ENCODE assay signal across 8 cellular contexts in the genomic region with DNA sequence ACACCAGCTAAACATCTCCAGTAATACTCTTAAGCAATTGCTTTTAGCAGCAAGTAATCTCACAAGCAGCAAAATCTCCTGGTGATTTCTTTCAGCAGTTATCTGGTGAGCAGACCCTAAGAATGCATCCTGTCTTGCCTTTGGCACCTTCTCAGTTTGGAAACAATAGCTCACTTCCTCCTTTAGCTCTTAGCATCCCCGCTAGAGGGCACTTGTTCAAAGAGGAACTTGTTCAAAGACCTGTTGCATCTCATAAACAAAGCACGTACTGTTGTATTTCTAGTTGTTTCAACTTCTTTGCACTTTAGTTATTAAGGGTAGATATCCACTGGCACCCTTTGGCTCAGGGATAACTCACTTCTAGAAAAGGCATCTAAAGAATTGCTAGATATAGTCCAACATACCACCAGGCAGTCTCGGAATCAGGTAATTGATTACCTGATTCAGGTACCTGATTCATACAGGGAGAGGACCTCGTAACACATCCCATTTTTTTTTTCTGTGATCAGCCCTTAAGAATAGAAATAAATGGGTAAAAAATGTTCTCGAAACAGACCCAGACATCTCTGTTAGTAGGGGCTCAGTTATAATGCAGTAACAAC.
DNase-seq lines count a peak whose midpoint lies in the region; ATAC-seq, FAIRE-seq and TF ChIP-seq lines count a peak whose summit lies in the region.

No MANE protein-coding gene starts in this region.

- H3K4me1 ChIP-seq in BE2C (no peaks in the 10 kb centered on the region), pancreas (no peaks in the 10 kb centered on the region), vagina (no peaks in the 10 kb centered on the region)

- no peak overlapping the region for H3K4me3 Mint-ChIP-seq in activated B cell treated with CpG ODN at 0.5 μM for 24 hours

- ATAC-seq in HG02623 (IDR thresholded peaks at IDR 0.05; ENCODE audit: unreplicated experiment) = peak; percentile 89
- ATAC-seq in activated B cell treated with CpG ODN at 0.5 μM for 24 hours (ENCODE audit: low read depth) = peak; percentile 31
- peak; percentile 56 to 85 (median 80) for ATAC-seq in pancreas

- H3K27me3 Mint-ChIP-seq in activated B cell treated with CpG ODN at 0.5 μM for 24 hours = no peaks in the 10 kb centered on the region

- H3K36me3 Mint-ChIP-seq in activated B cell treated with CpG ODN at 0.5 μM for 24 hours (ENCODE audit: low read depth) = no peaks in the 10 kb centered on the region

- H3K27ac ChIP-seq in pancreas (no peak overlapping the region), vagina (no peak overlapping the region)

- DNase-seq in BE2C (peak; percentile 60), GM13976 (ENCODE audit: low spot score) (peak; percentile 23), MV-4-11 (lab: John Stamatoyannopoulos, UW) (peak; percentile 72), activated B cell treated with CpG ODN at 0.5 μM for 24 hours (no peak), fibroblast of the aortic adventitia (ENCODE audit: low read depth) (peak; percentile 86), pancreas (peak in 2 of 6 donors; percentile 29 to 56), vagina (ENCODE audit: extremely low spot score in 2 of 2) (no peak)

- intact Hi-C loops in activated B cell treated with CpG ODN at 0.5 μM for 24 hours (cut with micrococcal nuclease) (loop anchor here (1.0 kb wide), 1 partner anchor 264 kb away; no protein-coding TSS in a partner anchor), pancreas (cut with DNase I) (loop anchor here in 1 of 3 donors (10.0 kb wide), 1 partner anchor 262 kb away; no protein-coding TSS in a partner anchor), vagina (cut with DNase I) (no loop called here)

- no peaks in the 10 kb centered on the region; the same call in 1 of the 2 replicates for H3K27me3 ChIP-seq in BE2C
- no peaks in the 10 kb centered on the region for H3K27me3 ChIP-seq in pancreas
- H3K27me3 ChIP-seq in vagina = no peaks in the 10 kb centered on the region

- WGBS in pancreas, 2 donors = 22 to 31% methylated on average over 5 of the region's 5 CpGs

- H3K36me3 ChIP-seq in BE2C (no peaks in the 10 kb centered on the region), pancreas (no peaks in the 10 kb centered on the region), vagina (no peaks in the 10 kb centered on the region)

- H3K27ac Mint-ChIP-seq in activated B cell treated with CpG ODN at 0.5 μM for 24 hours = no peak overlapping the region

- peaks cover 6% of the 10 kb centered on the region for H3K9me3 Mint-ChIP-seq in activated B cell treated with CpG ODN at 0.5 μM for 24 hours

- CTCF ChIA-PET in activated B cell treated with CpG ODN at 0.5 μM for 24 hours (lab: Charles Lee) = interaction anchor here (0.8 to 2.0 kb wide), 7 partner anchors 12 to 277 kb away, joined by 3 to 6 read pairs (median 3); no protein-coding TSS in a partner anchor

- POLR2A ChIA-PET in activated B cell treated with CpG ODN at 0.5 μM for 24 hours (lab: Charles Lee) = no interaction called here

- TF ChIP-seq CTCF in BE2C (IDR thresholded peaks at IDR 0.05; ENCODE audit: low read depth, low read length) = peak; percentile 89
- TF ChIP-seq CTCF in GM13976 (IDR thresholded peaks at IDR 0.05; ENCODE audit: borderline replicate concordance, control extremely low read depth, extremely low read depth, insufficient read depth, missing control alignments) = peak; percentile 69
- TF ChIP-seq CTCF in activated B cell treated with CpG ODN at 0.5 μM for 24 hours (IDR thresholded peaks at IDR 0.05) = no peak
- TF ChIP-seq CTCF in fibroblast of the aortic adventitia (IDR thresholded peaks at IDR 0.05; ENCODE audit: insufficient read depth, low read length) = peak; percentile 83
- TF ChIP-seq CTCF in pancreas (IDR thresholded peaks at IDR 0.05) = peak; percentile 32 to 64 (median 42)
- no peak for TF ChIP-seq CTCF in vagina (IDR thresholded peaks at IDR 0.05)

- peak; percentile 29 for FAIRE-seq in pancreas (lab: Jason Lieb, UNC)

- H3K9me3 ChIP-seq in BE2C (no peaks in the 10 kb centered on the region), pancreas (no peaks in the 10 kb centered on the region), vagina (no peaks in the 10 kb centered on the region)

- H3K4me1 Mint-ChIP-seq in activated B cell treated with CpG ODN at 0.5 μM for 24 hours = no peaks in the 10 kb centered on the region

- TF ChIP-seq POLR2A in vagina (IDR thresholded peaks at IDR 0.05) = no peak

- in situ Hi-C loops in GM13976 (cut with MboI; ENCODE audit: low sequenced_read_pairs, unreplicated experiment) = no loop called here

- H3K4me3 ChIP-seq in BE2C (ENCODE audit: low read depth, low read length) (no peak overlapping the region), fibroblast of the aortic adventitia (ENCODE audit: low read depth, low read length) (no peak overlapping the region), pancreas (no peak overlapping the region), vagina (no peak overlapping the region)

Comparison
In these comparisons a context has a peak if more than half of its experiments do, and no peak if none do; other contexts are left out.
1. DNase-seq: peak in BE2C (single experiment), GM13976 (single experiment), MV-4-11 (single experiment) and fibroblast of the aortic adventitia (single experiment); none in activated B cell treated with CpG ODN at 0.5 μM for 24 hours (single experiment) and vagina (0 of 2).
2. CTCF ChIP-seq: peak in BE2C (single experiment), GM13976 (single experiment), fibroblast of the aortic adventitia (single experiment) and pancreas (4 of 4); none in activated B cell treated with CpG ODN at 0.5 μM for 24 hours (single experiment) and vagina (0 of 3).
3. ATAC-seq: peak in every context shown above with its lines; median percentile 89 in HG02623; 80 in pancreas; 31 in activated B cell treated with CpG ODN at 0.5 μM for 24 hours.